ENCODE assay signal across 12 cellular contexts in genomic region chr17:27502526-27503324, GRCh38. TPM values are rescaled to one million over a fixed set of nuclear protein-coding genes. Genes with fewer than 3 reads are reported as not detected.
DNase-seq lines count a peak whose midpoint lies in the region; ATAC-seq, FAIRE-seq and TF ChIP-seq lines count a peak whose summit lies in the region.
"Had no signal": no experiment of that assay in that cellular context is flagged by ENCODE, and none has a peak within 500 bp of the region (broad histone marks: within the 10 kb centered on the region; RNA-seq: fewer than 3 reads in every experiment).

No MANE protein-coding gene starts in this region.

- peak; percentile 14 to 70 for TF ChIP-seq EP300 in tibial nerve (IDR thresholded peaks at IDR 0.05)

- DNase-seq in RCC 7860 (ENCODE audit: low spot score) (peak; percentile 11), fibroblast of mammary gland (ENCODE audit: low read depth) (peak; percentile 33), mucosa of gallbladder (ENCODE audit: low spot score) (peak; percentile 60), tibial nerve (ENCODE audit: low spot score in 2 of 2) (no peak)
- DNase-seq in activated naive CD4-positive, alpha-beta T cell treated with Interleukin-2 at 50 U/mL for 16 hours = no peak
- no peak for DNase-seq in naive thymus-derived CD8-positive, alpha-beta T cell
- DNase-seq: GF-D8, NCI-H446 treated with DMSO at 0.1 percent for 48 hours had no signal

- H3K4me1 Mint-ChIP-seq in naive thymus-derived CD8-positive, alpha-beta T cell = peaks cover 11 to 24% (median 17%) of the 10 kb centered on the region in 4 donors

- no peaks in the 10 kb centered on the region for H3K27me3 ChIP-seq in tibial nerve

- H3K9me3 Mint-ChIP-seq in naive thymus-derived CD8-positive, alpha-beta T cell = peaks cover 0 to 26% (median 7%) of the 10 kb centered on the region in 9 donors

- H3K27ac ChIP-seq in tibial nerve = peak overlapping the region in 3 of 4 donors; percentile 14 to 76 (median 60)

- peaks cover 9 to 23% (median 19%) of the 10 kb centered on the region in 3 donors for H3K36me3 Mint-ChIP-seq in naive thymus-derived CD8-positive, alpha-beta T cell

- no peak for TF ChIP-seq POLR2A in tibial nerve (IDR thresholded peaks at IDR 0.05)

- ATAC-seq in GM21737 (IDR thresholded peaks at IDR 0.05; ENCODE audit: unreplicated experiment) = no peak
- no peak for ATAC-seq in naive thymus-derived CD8-positive, alpha-beta T cell
- ATAC-seq: stimulated activated effector memory CD8-positive, alpha-beta T cell treated with anti-CD3 and anti-CD28 coated beads, Interleukin-12 subunit alpha, Interleukin-12 subunit beta, amount 100 ng/mL, for 72 hours had no signal

- no peak overlapping the region for H3K4me3 ChIP-seq in fibroblast of mammary gland (ENCODE audit: control insufficient read depth, low read depth, low read length)
- no peak overlapping the region for H3K4me3 ChIP-seq in tibial nerve

- no peaks in the 10 kb centered on the region for H3K27me3 Mint-ChIP-seq in naive thymus-derived CD8-positive, alpha-beta T cell
- H3K27me3 Mint-ChIP-seq: activated naive CD8-positive, alpha-beta T cell had no signal

- WGBS in tibial nerve, 2 donors = 29 to 37% methylated on average over 12 of the region's 12 CpGs

- peaks cover 0 to 56% (median 18%) of the 10 kb centered on the region in 4 donors for H3K4me1 ChIP-seq in tibial nerve

- H3K36me3 ChIP-seq in tibial nerve = no peaks in the 10 kb centered on the region

- H3K9me3 ChIP-seq in tibial nerve = no peaks in the 10 kb centered on the region

- POLR2A ChIA-PET in naive thymus-derived CD8-positive, alpha-beta T cell (lab: Charles Lee) = no interaction called here

- H3K27ac Mint-ChIP-seq in naive thymus-derived CD8-positive, alpha-beta T cell = no peak overlapping the region
- H3K27ac Mint-ChIP-seq: activated naive CD8-positive, alpha-beta T cell; stimulated activated effector memory CD8-positive, alpha-beta T cell treated with anti-CD3 and anti-CD28 coated beads, Interleukin-12 subunit alpha, Interleukin-12 subunit beta, amount 100 ng/mL, for 72 hours had no signal

- no peak for FAIRE-seq in RCC 7860 (lab: Jason Lieb, UNC)
- FAIRE-seq: H54 had no signal

- H3K4me3 Mint-ChIP-seq in naive thymus-derived CD8-positive, alpha-beta T cell = no peak overlapping the region
- H3K4me3 Mint-ChIP-seq: activated naive CD8-positive, alpha-beta T cell; stimulated activated effector memory CD8-positive, alpha-beta T cell treated with anti-CD3 and anti-CD28 coated beads, Interleukin-12 subunit alpha, Interleukin-12 subunit beta, amount 100 ng/mL, for 72 hours had no signal

- TF ChIP-seq CTCF in fibroblast of mammary gland (conservative IDR thresholded peaks at IDR 0.05; ENCODE audit: control insufficient read depth, insufficient read depth, low read depth, low read length) (no peak), tibial nerve (IDR thresholded peaks at IDR 0.05) (no peak)

RNA-seq across cellular contexts. Expression of gene KSR1, which starts 46.5 kb away (rescaled TPM):
- total RNA-seq in mucosa of gallbladder (60.2 TPM), tibial nerve (100 to 1,000 TPM in 1 of 4 donors, 10 to 100 TPM in 3; 45.1 to 110 (median 54.2) TPM)
- total RNA-seq in naive thymus-derived CD8-positive, alpha-beta T cell = 10 to 100 TPM; 24.2 to 25.4 TPM
- polyA plus RNA-seq in naive thymus-derived CD8-positive, alpha-beta T cell = 1 to 10 TPM in 1 of 3 donors, under 1 TPM in 2; 0.73 to 2.0 (median 0.91) TPM

Comparison
In these comparisons a context has a peak if more than half of its experiments do, and no peak if none do; other contexts are left out.
1. DNase-seq: peak in RCC 7860 (single experiment), fibroblast of mammary gland (single experiment) and mucosa of gallbladder (single experiment); none in tibial nerve (0 of 2), activated naive CD4-positive, alpha-beta T cell treated with Interleukin-2 at 50 U/mL for 16 hours (single experiment) and naive thymus-derived CD8-positive, alpha-beta T cell (0 of 10).